ENCODE assay signal across 8 cellular contexts in genomic region chr2:204544961-204545860, GRCh38. TPM values are rescaled to one million over a fixed set of nuclear protein-coding genes. Genes with fewer than 3 reads are reported as not detected.
DNase-seq lines count a peak whose midpoint lies in the region; ATAC-seq, FAIRE-seq and TF ChIP-seq lines count a peak whose summit lies in the region.

Gene PARD3B (plus strand): TSS chr2:204545475. CDS start chr2:204546000, 525 bp downstream.

- H3K4me1 Mint-ChIP-seq in natural killer cell treated with Interleukin-12 subunit alpha and Interleukin-12 subunit beta and Interleukin-15 and Interleukin-18, amount 100 ng/mL, for 72 hours (ENCODE audit: low read depth in 2 of 2), result peaks cover 0 to 6% of the 10 kb centered on the region in 2 donors

- H3K27me3 Mint-ChIP-seq in natural killer cell treated with Interleukin-12 subunit alpha and Interleukin-12 subunit beta and Interleukin-15 and Interleukin-18, amount 100 ng/mL, for 72 hours, result peaks cover 27 to 45% of the 10 kb centered on the region in 2 donors

- DNase-seq in activated CD4-positive, CD25-positive, alpha-beta regulatory T cell (lab: John Stamatoyannopoulos, UW), result no peak
- peak; percentile 33 for DNase-seq in NCI-H460 (ENCODE audit: extremely low read depth, low read depth)
- DNase-seq in activated naive CD4-positive, alpha-beta T cell treated with Interleukin-2 at 50 U/mL for 16 hours, result peak; percentile 14
- peak; percentile 49 to 52 for DNase-seq in frontal cortex (ENCODE audit: low spot score in 2 of 2)
- peak; percentile 58 for DNase-seq in natural killer cell treated with Interleukin-12 subunit alpha and Interleukin-12 subunit beta and Interleukin-15 and Interleukin-18, amount 100 ng/mL, for 72 hours (ENCODE audit: low spot score)
- peak; percentile 45 to 75 for DNase-seq in tibial artery

- H3K9me3 Mint-ChIP-seq in natural killer cell treated with Interleukin-12 subunit alpha and Interleukin-12 subunit beta and Interleukin-15 and Interleukin-18, amount 100 ng/mL, for 72 hours, result no peaks in the 10 kb centered on the region

- intact Hi-C loops in tibial artery (cut with DNase I; ENCODE audit: low total_unique reads), result no loop called here

- peak within 1 kb of the TSS in 1 of 2 donors; percentile 48 for H3K27ac Mint-ChIP-seq in natural killer cell treated with Interleukin-12 subunit alpha and Interleukin-12 subunit beta and Interleukin-15 and Interleukin-18, amount 100 ng/mL, for 72 hours

- TF ChIP-seq CTCF in tibial artery (IDR thresholded peaks at IDR 0.05), result no peak

- H3K4me3 ChIP-seq in tibial artery, result peak within 1 kb of the TSS; percentile 94 to 98

- no peak for FAIRE-seq in frontal cortex (lab: Jason Lieb, UNC)

- peak within 1 kb of the TSS; percentile 71 for H3K4me3 Mint-ChIP-seq in natural killer cell treated with Interleukin-12 subunit alpha and Interleukin-12 subunit beta and Interleukin-15 and Interleukin-18, amount 100 ng/mL, for 72 hours

- no peaks in the 10 kb centered on the region for H3K36me3 Mint-ChIP-seq in natural killer cell treated with Interleukin-12 subunit alpha and Interleukin-12 subunit beta and Interleukin-15 and Interleukin-18, amount 100 ng/mL, for 72 hours

- H3K4me1 ChIP-seq in tibial artery, result peaks cover 0 to 36% (median 4%) of the 10 kb centered on the region in 4 donors

- ATAC-seq in activated CD4-positive, CD25-positive, alpha-beta regulatory T cell treated with anti-CD3 and anti-CD28 coated beads, Interleukin-2, amount 50 U/mL, for 24 hours, result peak; percentile 68 to 69
- ATAC-seq in HG02973 (IDR thresholded peaks at IDR 0.05; ENCODE audit: unreplicated experiment), result peak; percentile 71
- peak; percentile 81 to 88 for ATAC-seq in natural killer cell treated with Interleukin-12 subunit alpha and Interleukin-12 subunit beta and Interleukin-15 and Interleukin-18, amount 100 ng/mL, for 72 hours

- no peaks in the 10 kb centered on the region for H3K36me3 ChIP-seq in tibial artery

- H3K9me3 ChIP-seq in tibial artery, result no peaks in the 10 kb centered on the region

- H3K27me3 ChIP-seq in tibial artery, result no peaks in the 10 kb centered on the region

- peak within 1 kb of the TSS; percentile 93 to 95 for H3K27ac ChIP-seq in tibial artery

RNA-seq across cellular contexts. Expression of gene PARD3B, which starts in this region (rescaled TPM):
- 5.8 and 13.8 TPM in 2 replicates for total RNA-seq in NCI-H460 (2014; rRNA removed; shearing (Covaris generic))
- polyA plus RNA-seq in NCI-H460 (2014; cell fraction: nucleus; rRNA removed), result 0.85 and 2.2 TPM in 2 replicates
- total RNA-seq in frontal cortex, result 4.5 TPM
- total RNA-seq in natural killer cell treated with Interleukin-12 subunit alpha and Interleukin-12 subunit beta and Interleukin-15 and Interleukin-18, amount 100 ng/mL, for 72 hours, result under 1 TPM in 1 of 2 donors, not detected in 1; 0.52 TPM

Comparison
In these comparisons a context has a peak if more than half of its experiments do, and no peak if none do; other contexts are left out.
1. Peak in DNase-seq and ATAC-seq in natural killer cell treated with Interleukin-12 subunit alpha and Interleukin-12 subunit beta and Interleukin-15 and Interleukin-18, amount 100 ng/mL, for 72 hours; RNA of the gene not detected or under 1 TPM.
2. DNase-seq: peak in NCI-H460 (single experiment), activated naive CD4-positive, alpha-beta T cell treated with Interleukin-2 at 50 U/mL for 16 hours (single experiment), frontal cortex (2 of 2) and tibial artery (2 of 2); none in activated CD4-positive, CD25-positive, alpha-beta regulatory T cell (0 of 4).
3. Peak in every context shown above with its lines, with median percentiles within 50 percentile points of each other: ATAC-seq.